Comparison of ENCODE assay signal across 8 cellular contexts in genomic region chr15:89101302-89102191, GRCh38. TPM values are rescaled to one million over a fixed set of nuclear protein-coding genes. Genes with fewer than 3 reads are reported as not detected.
DNase-seq lines count a peak whose midpoint lies in the region; ATAC-seq and TF ChIP-seq lines count a peak whose summit lies in the region.

No MANE protein-coding gene starts in this region.

- H3K9me3 Mint-ChIP-seq in Caco-2 (ENCODE audit: unreplicated experiment): no peaks in the 10 kb centered on the region
- H3K9me3 Mint-ChIP-seq in activated naive CD4-positive, alpha-beta T cell treated with anti-CD3 and anti-CD28 coated beads for 36 hours: no peaks in the 10 kb centered on the region

- no peak for TF ChIP-seq CTCF in Caco-2 (IDR thresholded peaks at IDR 0.05; ENCODE audit: insufficient read depth in 1 of 2, low read depth in 1 of 2, low read length in 1 of 2, severe bottlenecking in 1 of 2, unreplicated experiment in 1 of 2)
- no peak for TF ChIP-seq CTCF in Panc1 (IDR thresholded peaks at IDR 0.05)
- TF ChIP-seq CTCF in OCI-LY7 (conservative IDR thresholded peaks at IDR 0.05; ENCODE audit: low read length): no peak

- ATAC-seq in Panc1: peak; percentile 93
- no peak for ATAC-seq in GM18511 (IDR thresholded peaks at IDR 0.05; ENCODE audit: unreplicated experiment)

- H3K27ac Mint-ChIP-seq in Caco-2 (ENCODE audit: unreplicated experiment): peak overlapping the region; percentile 4
- no peak overlapping the region for H3K27ac Mint-ChIP-seq in activated naive CD4-positive, alpha-beta T cell treated with anti-CD3 and anti-CD28 coated beads for 36 hours

- H3K27me3 ChIP-seq in Caco-2 (replicated peaks; ENCODE audit: control insufficient read depth, insufficient read depth, low read length) (no peaks in the 10 kb centered on the region), Panc1 (ENCODE audit: control insufficient read depth, insufficient read depth, low read length) (no peaks in the 10 kb centered on the region)

- H3K4me1 Mint-ChIP-seq in Caco-2 (ENCODE audit: low read depth, unreplicated experiment): peaks cover 34% of the 10 kb centered on the region
- H3K4me1 Mint-ChIP-seq in activated naive CD4-positive, alpha-beta T cell treated with anti-CD3 and anti-CD28 coated beads for 36 hours (ENCODE audit: low read depth): peaks cover 31% of the 10 kb centered on the region

- no peaks in the 10 kb centered on the region for H3K9me3 ChIP-seq in Caco-2
- H3K9me3 ChIP-seq in Panc1 (ENCODE audit: control insufficient read depth, insufficient read depth, low read depth, low read length): no peaks in the 10 kb centered on the region
- no peaks in the 10 kb centered on the region for H3K9me3 ChIP-seq in OCI-LY7 (ENCODE audit: low read length)

- H3K4me3 ChIP-seq in Caco-2 (ENCODE audit: low read depth, low read length): no peak overlapping the region
- H3K4me3 ChIP-seq in Panc1 (ENCODE audit: low read depth in 2 of 2, low read length in 2 of 2): no peak overlapping the region
- H3K4me3 ChIP-seq in OCI-LY7 (ENCODE audit: low read depth, low read length, poor library complexity, severe bottlenecking): no peak overlapping the region

- no peaks in the 10 kb centered on the region for H3K27me3 Mint-ChIP-seq in Caco-2 (ENCODE audit: insufficient read depth, unreplicated experiment)
- no peaks in the 10 kb centered on the region for H3K27me3 Mint-ChIP-seq in activated naive CD4-positive, alpha-beta T cell treated with anti-CD3 and anti-CD28 coated beads for 36 hours (ENCODE audit: low read depth)

- H3K27ac ChIP-seq in Panc1 (ENCODE audit: low read length): peak overlapping the region; percentile 73
- H3K27ac ChIP-seq in OCI-LY7 (ENCODE audit: low read depth, low read length, poor library complexity, severe bottlenecking): no peak overlapping the region

- H3K79me2 ChIP-seq in OCI-LY7 (ENCODE audit: insufficient read depth, low read depth, low read length): no peaks in the 10 kb centered on the region

- CTCF ChIA-PET in Caco-2 (lab: Charles Lee): no interaction called here
- CTCF ChIA-PET in Panc1 (lab: Charles Lee): no interaction called here
- CTCF ChIA-PET in OCI-LY7 (lab: Charles Lee; ENCODE audit: unreplicated experiment): no interaction called here
- CTCF ChIA-PET in activated naive CD4-positive, alpha-beta T cell treated with anti-CD3 and anti-CD28 coated beads for 36 hours (lab: Charles Lee): interaction anchor here (1.0 to 1.3 kb wide), 2 partner anchors 69 to 106 kb away, joined by 3 to 4 read pairs; no protein-coding TSS in a partner anchor

- POLR2A ChIA-PET in Caco-2 (lab: Charles Lee) (no interaction called here), Panc1 (lab: Charles Lee) (interaction anchor here (0.6 kb wide), 1 partner anchor 282 kb away, joined by 6 read pairs; no protein-coding TSS in a partner anchor), OCI-LY7 (lab: Charles Lee) (interaction anchor here (1.2 kb wide), 1 partner anchor 11 kb away, joined by 3 read pairs; no protein-coding TSS in a partner anchor)

- in situ Hi-C loops in Panc1 (cut with HindIII; ENCODE audit: low pct_unique_long_range_greater_than_20kb, low sequenced_read_pairs): no loop called here

- H3K36me3 Mint-ChIP-seq in Caco-2 (ENCODE audit: insufficient read depth, unreplicated experiment): peaks cover 5% of the 10 kb centered on the region
- H3K36me3 Mint-ChIP-seq in activated naive CD4-positive, alpha-beta T cell treated with anti-CD3 and anti-CD28 coated beads for 36 hours (ENCODE audit: low read depth): peaks cover 17% of the 10 kb centered on the region

- no peaks in the 10 kb centered on the region; the same call in 1 of the 2 replicates for H3K36me3 ChIP-seq in Caco-2 (ENCODE audit: control insufficient read depth, insufficient read depth, low read length)
- no peaks in the 10 kb centered on the region for H3K36me3 ChIP-seq in Panc1 (ENCODE audit: control insufficient read depth, insufficient read depth, low read length)
- H3K36me3 ChIP-seq in OCI-LY7 (ENCODE audit: insufficient read depth, low read length): no peaks in the 10 kb centered on the region

- DNase-seq in Caco-2: peak; percentile 28 to 57
- DNase-seq in Panc1 (ENCODE audit: low read depth, low spot score): peak; percentile 97
- peak; percentile 90 for DNase-seq in fibroblast of gingiva (ENCODE audit: low read depth)
- peak; percentile 90 for DNase-seq in posterior vena cava (ENCODE audit: low spot score)
- DNase-seq in NCI-H1436 treated with DMSO at 0.1 percent for 48 hours (lab: John Stamatoyannopoulos, UW): no peak
- no peak for DNase-seq in OCI-LY7 (ENCODE audit: low spot score)
- DNase-seq in activated naive CD4-positive, alpha-beta T cell treated with anti-CD3 and anti-CD28 coated beads for 36 hours: no peak

- peaks cover 23% of the 10 kb centered on the region for H3K4me1 ChIP-seq in Caco-2
- peaks cover 47% of the 10 kb centered on the region for H3K4me1 ChIP-seq in Panc1 (ENCODE audit: control insufficient read depth, insufficient read depth, low read length)
- no peaks in the 10 kb centered on the region for H3K4me1 ChIP-seq in OCI-LY7 (ENCODE audit: insufficient read depth, low read length, poor library complexity, severe bottlenecking)

- no peak overlapping the region for H2AFZ ChIP-seq in OCI-LY7 (ENCODE audit: low read length)

- no peak overlapping the region for H3K4me2 ChIP-seq in OCI-LY7 (ENCODE audit: low read length)

- H3K4me3 Mint-ChIP-seq in Caco-2 (ENCODE audit: unreplicated experiment): no peak overlapping the region
- H3K4me3 Mint-ChIP-seq in activated naive CD4-positive, alpha-beta T cell treated with anti-CD3 and anti-CD28 coated beads for 36 hours: no peak overlapping the region

- BruUV-seq in Caco-2 (replicated peaks; lab: Mats Ljungman, UMichigan) (no TSS peak), Panc1 (replicated peaks; lab: Mats Ljungman, UMichigan) (no TSS peak), OCI-LY7 (replicated peaks; lab: Mats Ljungman, UMichigan) (no TSS peak)

- intact Hi-C loops in Caco-2 (cut with micrococcal nuclease; ENCODE audit: unreplicated experiment): loop anchor here (2.0 kb wide), 1 partner anchor 19 kb away; no protein-coding TSS in a partner anchor
- intact Hi-C loops in Panc1 (cut with micrococcal nuclease; ENCODE audit: unreplicated experiment): no loop called here
- intact Hi-C loops in posterior vena cava (cut with DNase I): no loop called here
- intact Hi-C loops in OCI-LY7 (cut with micrococcal nuclease; ENCODE audit: unreplicated experiment): no loop called here
- intact Hi-C loops in activated naive CD4-positive, alpha-beta T cell treated with anti-CD3 and anti-CD28 coated beads for 36 hours (cut with micrococcal nuclease): no loop called here

- H4K20me1 ChIP-seq in OCI-LY7 (ENCODE audit: insufficient read depth, low read length): no peaks in the 10 kb centered on the region

- no peaks in the 10 kb centered on the region for H3K9me2 ChIP-seq in OCI-LY7 (ENCODE audit: insufficient read depth, low read length)

RNA-seq across cellular contexts. Expression of gene ABHD2, which starts 13.3 kb away (rescaled TPM):
- total RNA-seq in Caco-2 (2022) (56.4 and 63.0 TPM in 2 replicates), Panc1 (2021; ENCODE audit: unreplicated experiment) (95.0 TPM), posterior vena cava (100 to 1,000 TPM in 1 of 2 donors, 10 to 100 TPM in 1; 88.7 to 142 TPM), OCI-LY7 (2022) (22.8 and 30.3 TPM in 2 replicates)
- 41.2 TPM for polyA plus RNA-seq in Panc1 (2012; ENCODE audit: insufficient read length)
- total RNA-seq in OCI-LY7 (2014; rRNA removed; shearing (Covaris generic)): 12.6 and 16.1 TPM in 2 replicates
- total RNA-seq in activated naive CD4-positive, alpha-beta T cell treated with anti-CD3 and anti-CD28 coated beads for 36 hours: 10 to 100 TPM; 57.2 to 64.9 TPM

Comparison
In these comparisons a context has a peak if more than half of its experiments do, and no peak if none do; other contexts are left out.
1. DNase-seq: peak in Caco-2 (2 of 2), Panc1 (single experiment), fibroblast of gingiva (single experiment) and posterior vena cava (single experiment); none in NCI-H1436 treated with DMSO at 0.1 percent for 48 hours (single experiment), OCI-LY7 (single experiment) and activated naive CD4-positive, alpha-beta T cell treated with anti-CD3 and anti-CD28 coated beads for 36 hours (single experiment).